Comparison of ENCODE assay signal across 39 cellular contexts in the genomic region with DNA sequence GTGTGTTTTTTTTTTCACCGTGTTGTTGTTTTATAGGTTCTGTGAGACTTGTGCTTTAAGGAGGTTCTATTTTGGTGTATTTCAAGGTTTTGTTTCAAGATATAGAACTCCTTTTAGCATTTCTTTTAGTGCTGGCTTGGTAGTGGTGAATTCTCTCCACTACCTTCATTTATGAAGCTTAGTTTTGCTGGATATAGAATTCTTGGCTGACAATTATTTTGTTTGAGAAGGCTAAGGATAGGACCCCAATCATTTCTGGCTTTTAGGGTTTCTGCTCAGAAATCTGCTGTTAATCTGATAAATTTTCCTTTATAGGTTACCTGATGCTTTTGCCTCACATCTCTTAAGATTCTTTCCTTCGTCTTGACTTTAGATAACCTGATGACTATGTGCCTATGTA.
"Had no signal": no experiment of that assay in that cellular context is flagged by ENCODE, and none has a peak within 500 bp of the region (broad histone marks: within the 10 kb centered on the region; RNA-seq: fewer than 3 reads in every experiment).

No MANE protein-coding gene starts in this region.

- H3K4me1 ChIP-seq: adrenal gland, ascending aorta, body of pancreas, breast epithelium had no signal

- H3K36me3 ChIP-seq: adrenal gland, ascending aorta, brain microvascular endothelial cell, breast epithelium, cardiac muscle cell had no signal

- H3K4me1 Mint-ChIP-seq: activated naive CD4-positive, alpha-beta T cell treated with anti-CD3 and anti-CD28 coated beads, Interleukin-2, amount 10 ng/mL, durations not matched to agents 7 days and 5 days; activated naive CD4-positive, alpha-beta T cell treated with anti-CD3 and anti-CD28 coated beads, Interleukin-2, amount 50 U/mL, for 24 hours; activated naive CD8-positive, alpha-beta T cell treated with anti-CD3 and anti-CD28 coated beads for 36 hours; activated naive CD8-positive, alpha-beta T cell treated with anti-CD3 and anti-CD28 coated beads, Interleukin-2, amount 10 ng/mL, durations not matched to agents 7 days and 5 days; activated naive CD8-positive, alpha-beta T cell treated with anti-CD3 and anti-CD28 coated beads, Interleukin-2, amount 50 U/mL, for 24 hours; activated T-helper 17 cell treated with anti-CD3 and anti-CD28 coated beads, Interleukin-2, amount 50 U/mL, for 72 hours; brain; central memory CD8-positive, alpha-beta T cell had no signal

- H3K27me3 ChIP-seq: adrenal gland, ascending aorta, body of pancreas, brain microvascular endothelial cell, breast epithelium, cardiac muscle cell had no signal

- H3K27ac ChIP-seq: adrenal gland, ascending aorta, body of pancreas, brain microvascular endothelial cell, breast epithelium, cardiac muscle cell had no signal

- H3K36me3 Mint-ChIP-seq: activated naive CD4-positive, alpha-beta T cell treated with anti-CD3 and anti-CD28 coated beads, Interleukin-2, amount 10 ng/mL, durations not matched to agents 7 days and 5 days; brain had no signal

- H3K4me3 ChIP-seq: adrenal gland, ascending aorta, body of pancreas, breast epithelium, cardiac muscle cell had no signal

- ATAC-seq: activated naive CD4-positive, alpha-beta T cell treated with anti-CD3 and anti-CD28 coated beads, Interleukin-2, amount 50 U/mL, for 72 hours; activated naive CD8-positive, alpha-beta T cell treated with anti-CD3 and anti-CD28 coated beads, Interleukin-2, amount 50 U/mL, for 24 hours; activated T-cell treated with anti-CD3 and anti-CD28 coated beads, Interleukin-2, amount 50 U/mL, for 4 hours; activated T-cell treated with anti-CD3 and anti-CD28 coated beads, Interleukin-2, amount 50 U/mL, for 72 hours; activated T-helper 17 cell treated with anti-CD3 and anti-CD28 coated beads, Interleukin-2, amount 50 U/mL, for 72 hours; body of pancreas had no signal

- H3K4me3 Mint-ChIP-seq: activated naive CD4-positive, alpha-beta T cell treated with anti-CD3 and anti-CD28 coated beads for 36 hours; activated naive CD4-positive, alpha-beta T cell treated with anti-CD3 and anti-CD28 coated beads, Interleukin-2, amount 10 ng/mL, durations not matched to agents 7 days and 5 days; activated naive CD4-positive, alpha-beta T cell treated with anti-CD3 and anti-CD28 coated beads, Interleukin-2, amount 50 U/mL, for 24 hours; activated naive CD8-positive, alpha-beta T cell; activated naive CD8-positive, alpha-beta T cell treated with anti-CD3 and anti-CD28 coated beads for 36 hours; activated naive CD8-positive, alpha-beta T cell treated with anti-CD3 and anti-CD28 coated beads, Interleukin-2, amount 10 ng/mL, durations not matched to agents 7 days and 5 days; activated naive CD8-positive, alpha-beta T cell treated with anti-CD3 and anti-CD28 coated beads, Interleukin-2, amount 50 U/mL, for 24 hours; activated T-cell treated with anti-CD3 and anti-CD28 coated beads, Interleukin-2, amount 50 U/mL, for 24 hours; activated T-cell treated with anti-CD3 and anti-CD28 coated beads, Interleukin-2, amount 50 U/mL, for 4 hours; activated T-cell treated with anti-CD3 and anti-CD28 coated beads, Interleukin-2, amount 50 U/mL, for 72 hours; activated T-helper 1 cell treated with anti-CD3 and anti-CD28 coated beads, Interleukin-12 subunit alpha, Interleukin-12 subunit beta, Interleukin-2, Interleukin-4 antibody, amounts not matched to agents 30 ng/mL and 10 ng/mL and 1 ng/mL, durations not matched to agents 14 hours and 24 hours and 36 hours; activated T-helper 17 cell treated with anti-CD3 and anti-CD28 coated beads, Interleukin-2, amount 50 U/mL, for 72 hours; brain; central memory CD8-positive, alpha-beta T cell had no signal

- FAIRE-seq: astrocyte, bronchial epithelial cell had no signal

- H3K27ac Mint-ChIP-seq: activated naive CD4-positive, alpha-beta T cell treated with anti-CD3 and anti-CD28 coated beads for 36 hours; activated naive CD4-positive, alpha-beta T cell treated with anti-CD3 and anti-CD28 coated beads, Interleukin-2, amount 10 ng/mL, durations not matched to agents 7 days and 5 days; activated naive CD4-positive, alpha-beta T cell treated with anti-CD3 and anti-CD28 coated beads, Interleukin-2, amount 50 U/mL, for 24 hours; activated naive CD4-positive, alpha-beta T cell treated with anti-CD3 and anti-CD28 coated beads, Interleukin-2, amount 50 U/mL, for 72 hours; activated naive CD8-positive, alpha-beta T cell; activated naive CD8-positive, alpha-beta T cell treated with anti-CD3 and anti-CD28 coated beads for 36 hours; activated naive CD8-positive, alpha-beta T cell treated with anti-CD3 and anti-CD28 coated beads, Interleukin-2, amount 10 ng/mL, durations not matched to agents 7 days and 5 days; activated naive CD8-positive, alpha-beta T cell treated with anti-CD3 and anti-CD28 coated beads, Interleukin-2, amount 50 U/mL, for 24 hours; activated T-cell treated with anti-CD3 and anti-CD28 coated beads, Interleukin-2, amount 50 U/mL, for 24 hours; activated T-cell treated with anti-CD3 and anti-CD28 coated beads, Interleukin-2, amount 50 U/mL, for 72 hours; activated T-helper 1 cell treated with anti-CD3 and anti-CD28 coated beads, Interleukin-12 subunit alpha, Interleukin-12 subunit beta, Interleukin-2, Interleukin-4 antibody, amounts not matched to agents 30 ng/mL and 10 ng/mL and 1 ng/mL, durations not matched to agents 14 hours and 24 hours and 36 hours; activated T-helper 17 cell treated with anti-CD3 and anti-CD28 coated beads, Interleukin-2, amount 50 U/mL, for 72 hours; activated T-helper 2 cell treated with anti-CD3 and anti-CD28 coated beads, Interferon-gamma antibody, Interleukin-2, Interleukin-4, amounts not matched to agents 10 μg/mL and 5 μg/mL and 100 μg/mL, durations not matched to agents 14 hours and 24 hours and 36 hours; brain had no signal

- H3K27me3 Mint-ChIP-seq: activated naive CD4-positive, alpha-beta T cell treated with anti-CD3 and anti-CD28 coated beads, Interleukin-2, amount 10 ng/mL, durations not matched to agents 7 days and 5 days; brain had no signal

- DNase-seq: activated effector memory CD4-positive, alpha-beta T cell treated with anti-CD3 and anti-CD28 coated beads, Interleukin-2, amount 50 U/mL, for 16 hours; activated effector memory CD4-positive, alpha-beta T cell treated with Interleukin-2 at 50 U/mL for 16 hours; activated gamma-delta T cell; activated gamma-delta T cell treated with Interleukin-2 at 50 U/mL for 16 hours; activated naive CD4-positive, alpha-beta T cell; activated naive CD4-positive, alpha-beta T cell treated with anti-CD3 and anti-CD28 coated beads for 36 hours; activated naive CD4-positive, alpha-beta T cell treated with anti-CD3 and anti-CD28 coated beads, Interleukin-2, amount 10 ng/mL, durations not matched to agents 7 days and 5 days; activated naive CD4-positive, alpha-beta T cell treated with anti-CD3 and anti-CD28 coated beads, Interleukin-2, amount 50 U/mL, for 16 hours; activated naive CD4-positive, alpha-beta T cell treated with Interleukin-2 at 50 U/mL for 16 hours; activated naive CD8-positive, alpha-beta T cell treated with anti-CD3 and anti-CD28 coated beads for 36 hours; activated naive CD8-positive, alpha-beta T cell treated with anti-CD3 and anti-CD28 coated beads, Interleukin-2, amount 10 ng/mL, durations not matched to agents 7 days and 5 days; activated naive CD8-positive, alpha-beta T cell treated with anti-CD3 and anti-CD28 coated beads, Interleukin-2, amount 50 U/mL, for 24 hours; activated T-cell treated with anti-CD3 and anti-CD28 coated beads, Interleukin-2, amount 50 U/mL, for 1 hour; activated T-cell treated with anti-CD3 and anti-CD28 coated beads, Interleukin-2, amount 50 U/mL, for 24 hours; activated T-cell treated with anti-CD3 and anti-CD28 coated beads, Interleukin-2, amount 50 U/mL, for 4 hours; activated T-cell treated with anti-CD3 and anti-CD28 coated beads, Interleukin-2, amount 50 U/mL, for 48 hours; activated T-cell treated with anti-CD3 and anti-CD28 coated beads, Interleukin-2, amount 50 U/mL, for 72 hours; adrenal gland; amygdala; anterior cingulate cortex; aorta; body of pancreas; brain microvascular endothelial cell; caudate nucleus; central memory CD4-positive, alpha-beta T cell; cerebellar nuclear complex had no signal
